ENCODE assay signal across 2 cellular contexts in the genomic region with DNA sequence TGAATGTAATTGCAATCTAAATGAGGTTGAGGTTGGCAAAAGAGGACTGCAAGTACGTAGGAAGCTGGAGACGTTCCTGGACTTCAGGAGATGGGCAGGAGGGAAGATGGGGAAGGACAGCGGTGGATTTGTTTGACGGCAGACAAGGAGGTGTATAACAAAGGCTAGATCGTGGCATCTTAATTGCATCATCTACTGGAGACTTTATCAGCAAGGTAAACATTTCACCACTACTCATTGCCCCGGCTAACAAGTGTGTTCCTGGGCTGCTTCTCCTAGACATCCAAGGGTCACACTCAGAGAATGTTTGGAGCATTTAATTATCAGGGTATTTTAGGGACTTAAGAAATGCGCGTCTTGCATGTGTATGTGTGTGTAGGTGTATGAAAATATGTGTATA.
A peak's percentile ranks its signal among the peaks of the same experiment; 100 is the strongest.
TF ChIP-seq lines count a peak whose summit lies in the region.

No MANE protein-coding gene starts in this region.

TF ChIP-seq in A549, 52 proteins besides CTCF, POLR2A, EP300 and RAD21 (continued from another document):
- no peak for TF ChIP-seq ZFP36 (IDR thresholded peaks at IDR 0.05; ENCODE audit: borderline replicate concordance, partially characterized antibody)
- TF ChIP-seq SMC3 (IDR thresholded peaks at IDR 0.05) = no peak
- no peak for TF ChIP-seq E2F6 (IDR thresholded peaks at IDR 0.05; ENCODE audit: borderline replicate concordance, low read depth)
- no peak for TF ChIP-seq FOSL2 (IDR thresholded peaks at IDR 0.05)
- no peak for TF ChIP-seq FOSL2 (CRISPR knock-in tag; IDR thresholded peaks at IDR 0.05)
- TF ChIP-seq MAZ (IDR thresholded peaks at IDR 0.05; ENCODE audit: borderline replicate concordance, low read depth, low read length) = no peak
- no peak for TF ChIP-seq FOSB (CRISPR knock-in tag; IDR thresholded peaks at IDR 0.05)
- no peak for TF ChIP-seq HOXA7 (CRISPR knock-in tag; IDR thresholded peaks at IDR 0.05)

TF ChIP-seq in H1, 55 proteins besides CTCF, POLR2A, EP300 and RAD21 (continued from another document):
- TF ChIP-seq CEBPB (IDR thresholded peaks at IDR 0.05; ENCODE audit: low read depth, low read length) = peak; percentile 38
